33 cellular contexts compared by ENCODE assay signal in genomic region chr3:136584728-136585127, GRCh38.
DNase-seq lines count a peak whose midpoint lies in the region; ATAC-seq and TF ChIP-seq lines count a peak whose summit lies in the region.
"Had no signal": no experiment of that assay in that cellular context is flagged by ENCODE, and none has a peak within 500 bp of the region (broad histone marks: within the 10 kb centered on the region; RNA-seq: fewer than 3 reads in every experiment).

No MANE protein-coding gene starts in this region.

- no peak overlapping the region for H3K27ac Mint-ChIP-seq in activated CD4-positive, alpha-beta T cell treated with anti-CD3 and anti-CD28 coated beads for 36 hours
- H3K27ac Mint-ChIP-seq in activated T-helper 17 cell treated with anti-CD3 and anti-CD28 coated beads, Interleukin-2, amount 50 U/mL, for 72 hours = no peak overlapping the region
- H3K27ac Mint-ChIP-seq: activated CD8-positive, alpha-beta T cell treated with anti-CD3 and anti-CD28 coated beads, Interleukin-2, amount 10 ng/mL, durations not matched to agents 7 days and 5 days; activated naive CD4-positive, alpha-beta T cell treated with anti-CD3 and anti-CD28 coated beads, Interleukin-2, amount 50 U/mL, for 72 hours; stimulated activated naive CD8-positive, alpha-beta T cell treated with anti-CD3 and anti-CD28 coated beads, Interleukin-15, Interleukin-2, amounts not matched to agents 100 ng/mL and 50 ng/mL, for 24 hours had no signal

- DNase-seq in activated CD4-positive, alpha-beta T cell treated with anti-CD3 and anti-CD28 coated beads for 36 hours = no peak
- no peak for DNase-seq in activated CD4-positive, alpha-beta T cell treated with anti-CD3 and anti-CD28 coated beads, Interleukin-2, amount 50 U/mL, for 48 hours
- DNase-seq in fibroblast of peridontal ligament (ENCODE audit: extremely low read depth) = peak; percentile 11
- DNase-seq in Ammon's horn (ENCODE audit: low spot score) = no peak
- no peak for DNase-seq in GM10248 (ENCODE audit: extremely low spot score)
- DNase-seq: 8988T; activated CD8-positive, alpha-beta T cell treated with anti-CD3 and anti-CD28 coated beads, Interleukin-2, amount 10 ng/mL, durations not matched to agents 7 days and 5 days; activated effector memory CD4-positive, alpha-beta T cell treated with Interleukin-2 at 50 U/mL for 16 hours; colonic mucosa; DMS79 treated with DMSO at 0.1 percent for 48 hours; effector CD8-positive, alpha-beta T cell; foreskin fibroblast; heart left ventricle; kidney; midbrain; naive B cell; NCI-H1417; NCI-H2081; NCI-H2227 treated with DMSO at 0.1 percent for 48 hours; NCI-H69; Peyer's patch; posterior cingulate gyrus; right cardiac atrium; SHP77; stimulated activated CD4-positive, alpha-beta T cell treated with anti-CD3 and anti-CD28 coated beads, Interleukin-1b, Interleukin-23, amount 100 ng/mL, for 48 hours; T-helper 9 cell; testis had no signal

- CTCF ChIA-PET in activated CD4-positive, alpha-beta T cell treated with anti-CD3 and anti-CD28 coated beads for 36 hours (lab: Charles Lee) = interaction anchor here (0.6 to 1.5 kb wide), 2 partner anchors 10 to 96 kb away, joined by 3 read pairs; no protein-coding TSS in a partner anchor
- CTCF ChIA-PET in GM10248 (lab: Yijun Ruan, JAX) = interaction anchor here (1.3 to 2.2 kb wide), 2 partner anchors 22 to 193 kb away, joined by 4 to 5 read pairs; no protein-coding TSS in a partner anchor

- POLR2A ChIA-PET in activated CD4-positive, alpha-beta T cell treated with anti-CD3 and anti-CD28 coated beads for 36 hours (lab: Charles Lee) = no interaction called here
- POLR2A ChIA-PET in GM10248 (lab: Yijun Ruan, JAX) = no interaction called here

- H3K36me3 Mint-ChIP-seq in activated CD4-positive, alpha-beta T cell treated with anti-CD3 and anti-CD28 coated beads for 36 hours (ENCODE audit: low read depth) = peaks cover 23% of the 10 kb centered on the region
- H3K36me3 Mint-ChIP-seq in activated T-helper 17 cell treated with anti-CD3 and anti-CD28 coated beads, Interleukin-2, amount 50 U/mL, for 72 hours (ENCODE audit: low read depth) = peaks cover 42% of the 10 kb centered on the region
- H3K36me3 Mint-ChIP-seq: naive B cell had no signal

- H3K4me3 Mint-ChIP-seq in activated CD4-positive, alpha-beta T cell treated with anti-CD3 and anti-CD28 coated beads for 36 hours = no peak overlapping the region
- no peak overlapping the region for H3K4me3 Mint-ChIP-seq in activated T-helper 17 cell treated with anti-CD3 and anti-CD28 coated beads, Interleukin-2, amount 50 U/mL, for 72 hours
- H3K4me3 Mint-ChIP-seq: activated CD8-positive, alpha-beta T cell treated with anti-CD3 and anti-CD28 coated beads, Interleukin-2, amount 10 ng/mL, durations not matched to agents 7 days and 5 days; CD14-positive monocyte; naive B cell; stimulated activated naive CD8-positive, alpha-beta T cell treated with anti-CD3 and anti-CD28 coated beads, Interleukin-15, Interleukin-2, amounts not matched to agents 100 ng/mL and 50 ng/mL, for 24 hours had no signal

- no peaks in the 10 kb centered on the region for H3K27me3 Mint-ChIP-seq in activated CD4-positive, alpha-beta T cell treated with anti-CD3 and anti-CD28 coated beads for 36 hours
- H3K27me3 Mint-ChIP-seq in activated T-helper 17 cell treated with anti-CD3 and anti-CD28 coated beads, Interleukin-2, amount 50 U/mL, for 72 hours = no peaks in the 10 kb centered on the region
- H3K27me3 Mint-ChIP-seq: naive B cell; stimulated activated naive CD8-positive, alpha-beta T cell treated with anti-CD3 and anti-CD28 coated beads, Interleukin-15, Interleukin-2, amounts not matched to agents 100 ng/mL and 50 ng/mL, for 24 hours had no signal

- ATAC-seq in activated CD4-positive, alpha-beta T cell treated with anti-CD3 and anti-CD28 coated beads for 36 hours = peak; percentile 51
- peak; percentile 59 for ATAC-seq in activated T-helper 17 cell treated with anti-CD3 and anti-CD28 coated beads, Interleukin-2, amount 50 U/mL, for 72 hours (replicated peaks)
- ATAC-seq in HG02642 (IDR thresholded peaks at IDR 0.05; ENCODE audit: poor library complexity, unreplicated experiment) = no peak
- no peak for ATAC-seq in GM18861 (IDR thresholded peaks at IDR 0.05; ENCODE audit: unreplicated experiment)
- ATAC-seq: activated CD8-positive, alpha-beta T cell treated with anti-CD3 and anti-CD28 coated beads, Interleukin-2, amount 10 ng/mL, durations not matched to agents 7 days and 5 days; heart left ventricle; right cardiac atrium had no signal

- intact Hi-C loops in activated CD4-positive, alpha-beta T cell treated with anti-CD3 and anti-CD28 coated beads for 36 hours (cut with DNase I, micrococcal nuclease) = no loop called here

- peaks cover 8% of the 10 kb centered on the region for H3K4me1 Mint-ChIP-seq in activated CD4-positive, alpha-beta T cell treated with anti-CD3 and anti-CD28 coated beads for 36 hours
- peaks cover 11% of the 10 kb centered on the region for H3K4me1 Mint-ChIP-seq in activated T-helper 17 cell treated with anti-CD3 and anti-CD28 coated beads, Interleukin-2, amount 50 U/mL, for 72 hours
- H3K4me1 Mint-ChIP-seq: CD14-positive monocyte had no signal

- H3K9me3 Mint-ChIP-seq in activated CD4-positive, alpha-beta T cell treated with anti-CD3 and anti-CD28 coated beads for 36 hours (ENCODE audit: low read depth) = no peaks in the 10 kb centered on the region
- H3K9me3 Mint-ChIP-seq in activated T-helper 17 cell treated with anti-CD3 and anti-CD28 coated beads, Interleukin-2, amount 50 U/mL, for 72 hours = no peaks in the 10 kb centered on the region
- H3K9me3 Mint-ChIP-seq: activated naive CD4-positive, alpha-beta T cell treated with anti-CD3 and anti-CD28 coated beads, Interleukin-2, amount 50 U/mL, for 72 hours; CD14-positive monocyte; naive B cell; stimulated activated naive CD8-positive, alpha-beta T cell treated with anti-CD3 and anti-CD28 coated beads, Interleukin-15, Interleukin-2, amounts not matched to agents 100 ng/mL and 50 ng/mL, for 24 hours had no signal

- TF ChIP-seq CTCF in GM10248 (IDR thresholded peaks at IDR 0.05; ENCODE audit: control extremely low read depth, extremely low read depth, low read depth, missing control alignments) = no peak

Comparison
In these comparisons a context has a peak if more than half of its experiments do, and no peak if none do; other contexts are left out.
1. ATAC-seq: peak in activated CD4-positive, alpha-beta T cell treated with anti-CD3 and anti-CD28 coated beads for 36 hours (single experiment) and activated T-helper 17 cell treated with anti-CD3 and anti-CD28 coated beads, Interleukin-2, amount 50 U/mL, for 72 hours (single experiment); none in HG02642 (single experiment) and GM18861 (single experiment).